ENCODE assay signal across 22 cellular contexts in the genomic region with DNA sequence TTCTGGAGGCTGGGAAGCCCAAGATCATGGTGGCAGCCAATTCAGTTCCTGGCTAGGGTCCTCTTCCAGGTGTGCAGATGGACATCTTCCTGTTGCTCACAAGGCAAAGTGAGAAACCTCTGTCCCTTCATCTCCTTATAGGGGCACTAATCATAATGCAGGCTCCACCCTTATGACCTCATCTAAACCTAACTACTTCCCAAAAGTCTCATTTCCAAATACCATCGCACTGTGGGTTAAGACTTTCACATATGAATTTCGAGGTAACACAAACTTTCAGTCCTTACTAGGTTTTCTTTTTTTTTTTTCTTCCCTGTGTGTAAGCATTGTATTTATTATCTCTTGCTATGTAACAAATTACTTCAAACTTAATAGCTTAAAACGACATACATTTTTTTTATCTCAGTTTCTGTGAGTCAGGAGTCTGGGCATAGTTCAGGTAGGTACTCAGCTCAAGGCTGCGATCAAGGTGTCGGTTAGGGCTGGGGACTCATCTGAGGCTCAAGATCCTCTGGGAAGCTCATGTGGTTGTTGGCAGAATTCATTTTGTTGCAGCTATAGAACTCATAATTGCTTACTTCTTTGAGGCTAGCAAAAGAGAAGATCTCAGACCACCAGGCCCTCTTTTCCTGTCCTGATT.
DNase-seq lines count a peak whose midpoint lies in the region; ATAC-seq and TF ChIP-seq lines count a peak whose summit lies in the region.
"Had no signal": no experiment of that assay in that cellular context is flagged by ENCODE, and none has a peak within 500 bp of the region (broad histone marks: within the 10 kb centered on the region; RNA-seq: fewer than 3 reads in every experiment).

No MANE protein-coding gene starts in this region.

- intact Hi-C loops in activated CD4-positive, alpha-beta memory T cell treated with anti-CD3 and anti-CD28 coated beads for 36 hours (cut with micrococcal nuclease) = loop anchor here (5.0 to 10.0 kb wide), 3 partner anchors 916 to 1474 kb away; no protein-coding TSS in a partner anchor

- TF ChIP-seq CTCF in KMS-11 (conservative IDR thresholded peaks at IDR 0.05; ENCODE audit: low read depth, low read length) = no peak

- no peak overlapping the region for H2AFZ ChIP-seq in KMS-11 (ENCODE audit: low read depth)
- H2AFZ ChIP-seq: GM23248 had no signal

- H4K20me1 ChIP-seq in KMS-11 (ENCODE audit: insufficient read depth) = no peaks in the 10 kb centered on the region

- H3K4me3 Mint-ChIP-seq in T-helper 2 cell treated with Interferon-gamma antibody and Interleukin-4, amounts not matched to agents 5 μg/mL and 100 μg/mL, for 36 hours = peak overlapping the region; percentile 21
- H3K4me3 Mint-ChIP-seq in activated CD4-positive, alpha-beta memory T cell treated with anti-CD3 and anti-CD28 coated beads for 36 hours = peak overlapping the region; percentile 4
- peak overlapping the region in 4 of 10 donors; percentile 13 to 91 (median 78) for H3K4me3 Mint-ChIP-seq in naive thymus-derived CD8-positive, alpha-beta T cell
- no peak overlapping the region for H3K4me3 Mint-ChIP-seq in stimulated activated effector memory CD8-positive, alpha-beta T cell treated with anti-CD3 and anti-CD28 coated beads, Interleukin-12 subunit alpha, Interleukin-12 subunit beta, amount 100 ng/mL, for 72 hours

- H3K27ac Mint-ChIP-seq in T-helper 2 cell treated with Interferon-gamma antibody and Interleukin-4, amounts not matched to agents 5 μg/mL and 100 μg/mL, for 36 hours = peak overlapping the region; percentile 60
- peak overlapping the region; percentile 51 for H3K27ac Mint-ChIP-seq in activated CD4-positive, alpha-beta memory T cell treated with anti-CD3 and anti-CD28 coated beads for 36 hours
- peak overlapping the region in 6 of 10 donors; percentile 33 to 77 (median 61) for H3K27ac Mint-ChIP-seq in naive thymus-derived CD8-positive, alpha-beta T cell
- no peak overlapping the region for H3K27ac Mint-ChIP-seq in stimulated activated effector memory CD8-positive, alpha-beta T cell treated with anti-CD3 and anti-CD28 coated beads, Interleukin-12 subunit alpha, Interleukin-12 subunit beta, amount 100 ng/mL, for 72 hours
- H3K27ac Mint-ChIP-seq: CD4-positive, alpha-beta T cell; progenitor cell of endocrine pancreas had no signal

- H3K4me1 ChIP-seq in KMS-11 (ENCODE audit: low read depth, poor library complexity, severe bottlenecking) = peaks cover 3% of the 10 kb centered on the region

- no peaks in the 10 kb centered on the region for H3K27me3 Mint-ChIP-seq in T-helper 2 cell treated with Interferon-gamma antibody and Interleukin-4, amounts not matched to agents 5 μg/mL and 100 μg/mL, for 36 hours (ENCODE audit: low read depth)
- no peaks in the 10 kb centered on the region for H3K27me3 Mint-ChIP-seq in activated CD4-positive, alpha-beta memory T cell treated with anti-CD3 and anti-CD28 coated beads for 36 hours
- no peaks in the 10 kb centered on the region for H3K27me3 Mint-ChIP-seq in naive thymus-derived CD8-positive, alpha-beta T cell
- H3K27me3 Mint-ChIP-seq: CD4-positive, alpha-beta T cell; progenitor cell of endocrine pancreas had no signal

- H3K27me3 ChIP-seq in KMS-11 (ENCODE audit: insufficient read depth, low read depth) = no peaks in the 10 kb centered on the region
- H3K27me3 ChIP-seq: tibial artery had no signal

- H3K9ac ChIP-seq in KMS-11 = no peak overlapping the region
- H3K9ac ChIP-seq: GM23248 had no signal

- peak overlapping the region; percentile 25 for H3K4me2 ChIP-seq in KMS-11

- H3K36me3 Mint-ChIP-seq in T-helper 2 cell treated with Interferon-gamma antibody and Interleukin-4, amounts not matched to agents 5 μg/mL and 100 μg/mL, for 36 hours (ENCODE audit: low read depth) = peaks cover 9% of the 10 kb centered on the region
- H3K36me3 Mint-ChIP-seq in activated CD4-positive, alpha-beta memory T cell treated with anti-CD3 and anti-CD28 coated beads for 36 hours = peaks cover 9% of the 10 kb centered on the region
- H3K36me3 Mint-ChIP-seq in naive thymus-derived CD8-positive, alpha-beta T cell = no peaks in the 10 kb centered on the region
- no peaks in the 10 kb centered on the region for H3K36me3 Mint-ChIP-seq in stimulated activated effector memory CD8-positive, alpha-beta T cell treated with anti-CD3 and anti-CD28 coated beads, Interleukin-12 subunit alpha, Interleukin-12 subunit beta, amount 100 ng/mL, for 72 hours

- H3K4me1 Mint-ChIP-seq in T-helper 2 cell treated with Interferon-gamma antibody and Interleukin-4, amounts not matched to agents 5 μg/mL and 100 μg/mL, for 36 hours (ENCODE audit: low read depth) = peaks cover 30% of the 10 kb centered on the region
- H3K4me1 Mint-ChIP-seq in activated CD4-positive, alpha-beta memory T cell treated with anti-CD3 and anti-CD28 coated beads for 36 hours (ENCODE audit: low read depth) = peaks cover 33% of the 10 kb centered on the region
- H3K4me1 Mint-ChIP-seq in naive thymus-derived CD8-positive, alpha-beta T cell = peaks cover 4 to 20% (median 15%) of the 10 kb centered on the region in 4 donors
- H3K4me1 Mint-ChIP-seq in stimulated activated effector memory CD8-positive, alpha-beta T cell treated with anti-CD3 and anti-CD28 coated beads, Interleukin-12 subunit alpha, Interleukin-12 subunit beta, amount 100 ng/mL, for 72 hours = peaks cover 6% of the 10 kb centered on the region

- no peak for ATAC-seq in naive thymus-derived CD8-positive, alpha-beta T cell
- no peak for ATAC-seq in stimulated activated effector memory CD8-positive, alpha-beta T cell treated with anti-CD3 and anti-CD28 coated beads, Interleukin-12 subunit alpha, Interleukin-12 subunit beta, amount 100 ng/mL, for 72 hours
- ATAC-seq in HG03354 (IDR thresholded peaks at IDR 0.05; ENCODE audit: poor library complexity, severe bottlenecking, unreplicated experiment) = no peak

- CTCF ChIA-PET in activated CD4-positive, alpha-beta memory T cell treated with anti-CD3 and anti-CD28 coated beads for 36 hours (lab: Charles Lee) = interaction anchor here (1.7 kb wide), 1 partner anchor 9 kb away, joined by 10 read pairs; no protein-coding TSS in a partner anchor

- POLR2A ChIA-PET in activated CD4-positive, alpha-beta memory T cell treated with anti-CD3 and anti-CD28 coated beads for 36 hours (lab: Charles Lee) = no interaction called here
- POLR2A ChIA-PET in naive thymus-derived CD8-positive, alpha-beta T cell (lab: Charles Lee) = no interaction called here

- H3K27ac ChIP-seq in KMS-11 = no peak overlapping the region; the same call in 1 of the 2 replicates
- H3K27ac ChIP-seq: GM23248, tibial artery had no signal

- H3K4me3 ChIP-seq in KMS-11 (IDR thresholded peaks at IDR 0.05; ENCODE audit: insufficient read depth, low read depth, low read length) = no peak overlapping the region
- H3K4me3 ChIP-seq: GM23248, skin epidermis, tibial artery had no signal

- no peaks in the 10 kb centered on the region for H3K9me3 Mint-ChIP-seq in T-helper 2 cell treated with Interferon-gamma antibody and Interleukin-4, amounts not matched to agents 5 μg/mL and 100 μg/mL, for 36 hours
- H3K9me3 Mint-ChIP-seq in activated CD4-positive, alpha-beta memory T cell treated with anti-CD3 and anti-CD28 coated beads for 36 hours = no peaks in the 10 kb centered on the region
- H3K9me3 Mint-ChIP-seq in naive thymus-derived CD8-positive, alpha-beta T cell = no peaks in the 10 kb centered on the region
- no peaks in the 10 kb centered on the region for H3K9me3 Mint-ChIP-seq in stimulated activated effector memory CD8-positive, alpha-beta T cell treated with anti-CD3 and anti-CD28 coated beads, Interleukin-12 subunit alpha, Interleukin-12 subunit beta, amount 100 ng/mL, for 72 hours
- H3K9me3 Mint-ChIP-seq: CD4-positive, alpha-beta T cell had no signal

- no peaks in the 10 kb centered on the region for H3K79me2 ChIP-seq in KMS-11 (ENCODE audit: insufficient read depth, low read depth)

- no peak for DNase-seq in T-helper 2 cell treated with Interferon-gamma antibody and Interleukin-4, amounts not matched to agents 5 μg/mL and 100 μg/mL, for 36 hours (ENCODE audit: low spot score)
- DNase-seq in T-helper 2 cell = no peak
- DNase-seq in activated CD4-positive, alpha-beta memory T cell treated with anti-CD3 and anti-CD28 coated beads for 36 hours = no peak
- no peak for DNase-seq in naive thymus-derived CD8-positive, alpha-beta T cell
- no peak for DNase-seq in NCI-H2227 treated with DMSO at 0.1 percent for 48 hours (lab: John Stamatoyannopoulos, UW)
- DNase-seq in stimulated activated effector memory CD8-positive, alpha-beta T cell treated with anti-CD3 and anti-CD28 coated beads, Interleukin-12 subunit alpha, Interleukin-12 subunit beta, amount 100 ng/mL, for 72 hours (ENCODE audit: low spot score in 2 of 2) = no peak
- DNase-seq: activated CD4-positive, CD25-positive, alpha-beta regulatory T cell; activated CD8-positive, alpha-beta memory T cell treated with anti-CD3 and anti-CD28 coated beads, Interleukin-2, amount 50 U/mL, for 4 hours; CD4-positive, alpha-beta T cell; central memory CD4-positive, alpha-beta T cell; DMS79 treated with DMSO at 0.1 percent for 48 hours; effector memory CD4-positive, alpha-beta T cell; GM23248; IMR-90; NCI-H1092 treated with DMSO at 0.1 percent for 48 hours; stimulated activated CD4-positive, alpha-beta T cell treated with anti-CD3 and anti-CD28 coated beads, Interleukin-4, amount 100 ng/mL, for 24 hours; stimulated activated CD8-positive, alpha-beta memory T cell treated with anti-CD3 and anti-CD28 coated beads, Interleukin-4, amount 100 ng/mL, for 48 hours; tibial artery had no signal

- no peaks in the 10 kb centered on the region for H3K36me3 ChIP-seq in KMS-11 (ENCODE audit: insufficient read depth)
- H3K36me3 ChIP-seq: tibial artery had no signal
